16 cellular contexts compared by ENCODE assay signal in genomic region chr3:9893739-9894138, GRCh38. TPM values are rescaled to one million over a fixed set of nuclear protein-coding genes. Genes with fewer than 3 reads are reported as not detected.
DNase-seq lines count a peak whose midpoint lies in the region; ATAC-seq and TF ChIP-seq lines count a peak whose summit lies in the region.
"Had no signal": no experiment of that assay in that cellular context is flagged by ENCODE, and none has a peak within 500 bp of the region (broad histone marks: within the 10 kb centered on the region; RNA-seq: fewer than 3 reads in every experiment).

No MANE protein-coding gene starts in this region.

- H3K36me3 ChIP-seq in CD4-positive, CD25-positive, alpha-beta regulatory T cell (ENCODE audit: control insufficient read depth, insufficient read depth, low read length) = peaks cover 14% of the 10 kb centered on the region
- peaks cover 15% of the 10 kb centered on the region for H3K36me3 ChIP-seq in IMR-90 (ENCODE audit: control insufficient read depth, insufficient read depth, low read length)
- H3K36me3 ChIP-seq in gastrocnemius medialis = peaks cover 0 to 20% of the 10 kb centered on the region in 2 donors

- POLR2A ChIA-PET in IMR-90 (lab: Charles Lee; ENCODE audit: unreplicated experiment) = interaction anchor here (0.6 to 0.8 kb wide), 3 partner anchors 9 to 990 kb away, joined by 3 to 14 read pairs (median 3); no protein-coding TSS in a partner anchor

- H2BK5ac ChIP-seq in IMR-90 (ENCODE audit: low read depth, low read length, poor library complexity, severe bottlenecking) = no peak overlapping the region

- no CpG with 5 or more reads among the region's 1 CpG for WGBS in IMR-90 (ENCODE audit: extremely low coverage in 2 of 2, insufficient read length in 1 of 2), 2 experiments

- no TSS peak for BruUV-seq in IMR-90 (replicated peaks; lab: Mats Ljungman, UMichigan)

- no peak overlapping the region for H3K56ac ChIP-seq in IMR-90 (ENCODE audit: extremely low read depth, insufficient read depth, low read length)

- no peaks in the 10 kb centered on the region for H3K27me3 Mint-ChIP-seq in CD4-positive, CD25-positive, alpha-beta regulatory T cell
- H3K27me3 Mint-ChIP-seq in chondrocyte (ENCODE audit: low read depth) = no peaks in the 10 kb centered on the region

- CTCF ChIA-PET in IMR-90 (lab: Yijun Ruan, JAX) = no interaction called here

- H3K9me3 Mint-ChIP-seq in CD4-positive, CD25-positive, alpha-beta regulatory T cell = peaks cover 0 to 2% (median 0%) of the 10 kb centered on the region in 7 donors
- H3K9me3 Mint-ChIP-seq in chondrocyte (ENCODE audit: low read depth) = no peaks in the 10 kb centered on the region

- H3K79me1 ChIP-seq in IMR-90 (ENCODE audit: low read depth in 1 of 2, low read length in 2 of 2) = peaks cover 26 to 57% of the 10 kb centered on the region in 2 experiments

- H2BK120ac ChIP-seq in IMR-90 (ENCODE audit: low read depth, low read length) = 0 out of 2 replicates have a peak overlapping the region, but pooled peaks have one; percentile 7

- H3K14ac ChIP-seq in IMR-90 (replicated peaks; ENCODE audit: low read depth, low read length) = no peak overlapping the region

- H2AFZ ChIP-seq in IMR-90 (replicated peaks; ENCODE audit: low read length, poor library complexity) = no peak overlapping the region

- TF ChIP-seq CTCF in IMR-90 (conservative IDR thresholded peaks at IDR 0.05; ENCODE audit: low read depth, low read length) (no peak), chondrocyte (IDR thresholded peaks at IDR 0.05) (no peak), gastrocnemius medialis (IDR thresholded peaks at IDR 0.05 in 4 of 5, conservative IDR thresholded peaks at IDR 0.05 in 1 of 5) (no peak)

- no peak overlapping the region for H2BK20ac ChIP-seq in IMR-90 (ENCODE audit: low read depth, low read length)

- no peak for TF ChIP-seq RAD21 in IMR-90 (IDR thresholded peaks at IDR 0.05; ENCODE audit: low read length)

- peak overlapping the region in 3 of 4 donors; percentile 1 to 61 (median 48) for H3K4me3 Mint-ChIP-seq in CD4-positive, CD25-positive, alpha-beta regulatory T cell
- no peak overlapping the region for H3K4me3 Mint-ChIP-seq in chondrocyte (ENCODE audit: unreplicated experiment)

- H4K91ac ChIP-seq in IMR-90 (ENCODE audit: insufficient read depth, low read depth, low read length) = no peak overlapping the region

- no peak overlapping the region for H3K9ac ChIP-seq in IMR-90 (ENCODE audit: low read depth, low read length)

- no peak overlapping the region for H3K18ac ChIP-seq in IMR-90 (ENCODE audit: low read depth, low read length)

- H2AK5ac ChIP-seq in IMR-90 (ENCODE audit: low read depth, low read length) = no peak overlapping the region

- H2BK15ac ChIP-seq in IMR-90 (ENCODE audit: low read depth, low read length) = no peak overlapping the region

- no peaks in the 10 kb centered on the region for H3K9me3 ChIP-seq in CD4-positive, CD25-positive, alpha-beta regulatory T cell (ENCODE audit: control insufficient read depth in 2 of 2, low read length in 2 of 2)
- H3K9me3 ChIP-seq in IMR-90 (ENCODE audit: control insufficient read depth, insufficient read depth, low read length) = no peaks in the 10 kb centered on the region
- H3K9me3 ChIP-seq in gastrocnemius medialis = no peaks in the 10 kb centered on the region

- peaks cover 25% of the 10 kb centered on the region for H3K4me1 ChIP-seq in CD4-positive, CD25-positive, alpha-beta regulatory T cell (ENCODE audit: control insufficient read depth, insufficient read depth, low read length, poor library complexity, severe bottlenecking)
- H3K4me1 ChIP-seq in IMR-90 (ENCODE audit: control insufficient read depth, insufficient read depth, low read length) (peaks cover 2% of the 10 kb centered on the region; the same call in 1 of the 2 replicates), gastrocnemius medialis (peaks cover 11% of the 10 kb centered on the region in 2 donors)

- in situ Hi-C loops in IMR-90 (cut with MboI; ENCODE audit: low sequenced_read_pairs) = no loop called here
- in situ Hi-C loops in gastrocnemius medialis (cut with MboI; ENCODE audit: low sequenced_read_pairs in 4 of 4) = no loop called here

- no peak overlapping the region for H3K4me3 ChIP-seq in CD4-positive, CD25-positive, alpha-beta regulatory T cell (ENCODE audit: low read depth, low read length)
- H3K4me3 ChIP-seq in IMR-90 (ENCODE audit: insufficient read depth, low read depth, low read length) (no peak overlapping the region), gastrocnemius medialis (no peak overlapping the region)

- H4K5ac ChIP-seq in IMR-90 (ENCODE audit: low read depth, low read length) = no peak overlapping the region

- peaks cover 29% of the 10 kb centered on the region for H3K36me3 Mint-ChIP-seq in CD4-positive, CD25-positive, alpha-beta regulatory T cell
- H3K36me3 Mint-ChIP-seq in chondrocyte (ENCODE audit: low read depth) = peaks cover 11% of the 10 kb centered on the region

- peaks cover 2% of the 10 kb centered on the region; the same call in 1 of the 2 replicates for H4K20me1 ChIP-seq in IMR-90 (ENCODE audit: insufficient read depth, low read length)

- DNase-seq in CD4-positive, CD25-positive, alpha-beta regulatory T cell = no peak
- no peak for DNase-seq in IMR-90
- no peak for DNase-seq in chondrocyte (ENCODE audit: low spot score)
- no peak for DNase-seq in gastrocnemius medialis
- no peak for DNase-seq in NCI-H82 (lab: John Stamatoyannopoulos, UW)
- no peak for DNase-seq in kidney glomerular epithelial cell (lab: John Stamatoyannopoulos, UW)
- no peak for DNase-seq in erythroblast (lab: John Stamatoyannopoulos, UW)
- DNase-seq: activated CD4-positive, alpha-beta T cell treated with anti-CD3 and anti-CD28 coated beads, Interleukin-2, amount 50 U/mL, for 48 hours; amygdala; GF-D8; NCI-H1417 treated with DMSO at 0.1 percent for 48 hours; NCI-H510A treated with DMSO at 0.1 percent for 48 hours; RPMI8226; stimulated activated CD4-positive, alpha-beta T cell treated with anti-CD3 and anti-CD28 coated beads, Interleukin-2, amount 100 ng/mL, for 48 hours; T-helper 9 cell had no signal

- no peak overlapping the region for H3K4ac ChIP-seq in IMR-90 (ENCODE audit: low read depth, low read length)

- no peak overlapping the region for H4K8ac ChIP-seq in IMR-90 (ENCODE audit: low read depth in 2 of 2, low read length in 2 of 2)

- H3K27ac ChIP-seq in CD4-positive, CD25-positive, alpha-beta regulatory T cell (ENCODE audit: insufficient read depth, low read length, poor library complexity, severe bottlenecking) = peak overlapping the region; percentile 35
- H3K27ac ChIP-seq in IMR-90 (ENCODE audit: insufficient read depth, low read length) (no peak overlapping the region), gastrocnemius medialis (peak overlapping the region; percentile 2 to 72 (median 40))

- no peak overlapping the region for H3K23ac ChIP-seq in IMR-90 (ENCODE audit: low read depth, low read length)

- H3K27ac Mint-ChIP-seq in CD4-positive, CD25-positive, alpha-beta regulatory T cell = peak overlapping the region in 1 of 3 donors; percentile 84
- peak overlapping the region; percentile 75 for H3K27ac Mint-ChIP-seq in chondrocyte (ENCODE audit: unreplicated experiment)

- no peak overlapping the region for H2AK9ac ChIP-seq in IMR-90 (replicated peaks; ENCODE audit: low read depth, low read length, poor library complexity)

- ATAC-seq in CD4-positive, CD25-positive, alpha-beta regulatory T cell (ENCODE audit: low read depth in 2 of 2) = no peak
- ATAC-seq in IMR-90 (ENCODE audit: low read depth) (no peak), gastrocnemius medialis (no peak)

- intact Hi-C loops in IMR-90 (cut with micrococcal nuclease) = no loop called here
- intact Hi-C loops in gastrocnemius medialis (cut with DNase I; ENCODE audit: low total_unique reads) = no loop called here

- dilution Hi-C loops in IMR-90 (cut with HindIII; ENCODE audit: low sequenced_read_pairs, unreplicated experiment) = no loop called here

- TF ChIP-seq POLR2A in IMR-90 (IDR thresholded peaks at IDR 0.05; ENCODE audit: low read depth, low read length) (no peak), gastrocnemius medialis (IDR thresholded peaks at IDR 0.05) (no peak), erythroblast (IDR thresholded peaks at IDR 0.05; ENCODE audit: low read length) (no peak)

- H3K4me2 ChIP-seq in IMR-90 (ENCODE audit: low read depth, low read length) = no peak overlapping the region

- H3K4me1 Mint-ChIP-seq in CD4-positive, CD25-positive, alpha-beta regulatory T cell = peaks cover 25 to 70% (median 50%) of the 10 kb centered on the region in 4 donors
- H3K4me1 Mint-ChIP-seq in chondrocyte (ENCODE audit: low read depth) = peaks cover 59% of the 10 kb centered on the region

- H3K27me3 ChIP-seq in CD4-positive, CD25-positive, alpha-beta regulatory T cell (ENCODE audit: control insufficient read depth, insufficient read depth, low read length) = no peaks in the 10 kb centered on the region
- no peaks in the 10 kb centered on the region for H3K27me3 ChIP-seq in IMR-90 (ENCODE audit: control insufficient read depth, insufficient read depth, low read length)
- no peaks in the 10 kb centered on the region for H3K27me3 ChIP-seq in gastrocnemius medialis

- H3K9me1 ChIP-seq in IMR-90 (ENCODE audit: insufficient read depth, low read length) = peaks cover 13% of the 10 kb centered on the region

RNA-seq across cellular contexts. Expression of gene JAGN1, which starts 3.3 kb away (rescaled TPM):
- total RNA-seq in CD4-positive, CD25-positive, alpha-beta regulatory T cell = 17.7 TPM
- 10 to 100 TPM; 52.6 to 70.8 (median 58.3) TPM for polyA plus RNA-seq in CD4-positive, CD25-positive, alpha-beta regulatory T cell
- total RNA-seq in IMR-90 (2012; rRNA removed) = 39.3 and 40.5 TPM in 2 replicates
- polyA plus RNA-seq in IMR-90 (2012; rRNA removed) = 30.3 and 32.7 TPM in 2 replicates
- 17.6 and 44.6 TPM in 2 replicates for polyA plus RNA-seq in IMR-90 (2012; cell fraction: cytosol; rRNA removed)
- 8.8 and 13.0 TPM in 2 replicates for polyA plus RNA-seq in IMR-90 (2012; cell fraction: nucleus; rRNA removed; ENCODE audit: low replicate concordance)
- total RNA-seq in chondrocyte = 20.3 to 25.1 TPM (median 24.5 TPM) in 3 replicates
- total RNA-seq in gastrocnemius medialis = 10 to 100 TPM; 42.8 to 96.4 (median 67.0) TPM

RNA-seq across cellular contexts. Expression of gene IL17RE, which starts 8.9 kb away (rescaled TPM):
- 4.3 TPM for total RNA-seq in CD4-positive, CD25-positive, alpha-beta regulatory T cell
- under 1 TPM in 3 of 4 donors, not detected in 1; 0.31 to 0.33 (median 0.32) TPM for polyA plus RNA-seq in CD4-positive, CD25-positive, alpha-beta regulatory T cell
- total RNA-seq in IMR-90 (2012; rRNA removed) (0.90 and 1.1 TPM in 2 replicates), chondrocyte (0.42 to 1.6 TPM (median 0.92 TPM) in 3 replicates), gastrocnemius medialis (1 to 10 TPM in 1 of 4 donors, under 1 TPM in 2, not detected in 1; 0.20 to 1.5 (median 0.64) TPM)
- polyA plus RNA-seq in IMR-90 (2012; rRNA removed) = 7.2 and 8.6 TPM in 2 replicates
- polyA plus RNA-seq in IMR-90 (2012; cell fraction: cytosol; rRNA removed) = 2.9 and 4.4 TPM in 2 replicates
- polyA plus RNA-seq in IMR-90 (2012; cell fraction: nucleus; rRNA removed; ENCODE audit: low replicate concordance) = 14.6 and 32.4 TPM in 2 replicates

RNA-seq across cellular contexts. Expression of gene CIDEC, which starts 13.7 kb away (rescaled TPM):
- total RNA-seq in CD4-positive, CD25-positive, alpha-beta regulatory T cell = not detected
- not detected for polyA plus RNA-seq in CD4-positive, CD25-positive, alpha-beta regulatory T cell
- total RNA-seq in IMR-90 (2012; rRNA removed) (not detected in 2 replicates), chondrocyte (not detected in 3 replicates), gastrocnemius medialis (10 to 100 TPM in 1 of 4 donors, 1 to 10 TPM in 3; 1.4 to 13.4 (median 3.5) TPM)
- polyA plus RNA-seq in IMR-90 (2012; rRNA removed) = 0.09 TPM in 1 of 2 replicates, not detected in the other
- 0.07 and 0.11 TPM in 2 replicates for polyA plus RNA-seq in IMR-90 (2012; cell fraction: cytosol; rRNA removed)
- polyA plus RNA-seq in IMR-90 (2012; cell fraction: nucleus; rRNA removed; ENCODE audit: low replicate concordance) = not detected in 2 replicates
- total RNA-seq: dermis blood vessel endothelial cell had no signal

RNA-seq across cellular contexts. Expression of gene IL17RC, which starts 23.2 kb away (rescaled TPM):
- 1.1 TPM for total RNA-seq in CD4-positive, CD25-positive, alpha-beta regulatory T cell
- 1 to 10 TPM; 5.6 to 9.5 (median 7.5) TPM for polyA plus RNA-seq in CD4-positive, CD25-positive, alpha-beta regulatory T cell
- total RNA-seq in IMR-90 (2012; rRNA removed) (18.9 and 20.8 TPM in 2 replicates), chondrocyte (20.8 to 26.4 TPM (median 21.3 TPM) in 3 replicates), gastrocnemius medialis (10 to 100 TPM; 14.8 to 67.3 (median 47.2) TPM)
- polyA plus RNA-seq in IMR-90 (2012; rRNA removed) = 28.3 and 29.9 TPM in 2 replicates
- 30.0 and 33.9 TPM in 2 replicates for polyA plus RNA-seq in IMR-90 (2012; cell fraction: cytosol; rRNA removed)
- 64.3 and 129 TPM in 2 replicates for polyA plus RNA-seq in IMR-90 (2012; cell fraction: nucleus; rRNA removed; ENCODE audit: low replicate concordance)

RNA-seq across cellular contexts. Expression of gene CRELD1, which starts 39.9 kb away (rescaled TPM):
- 24.6 TPM for total RNA-seq in CD4-positive, CD25-positive, alpha-beta regulatory T cell
- 10 to 100 TPM; 20.5 to 26.5 (median 23.9) TPM for polyA plus RNA-seq in CD4-positive, CD25-positive, alpha-beta regulatory T cell
- 8.6 and 9.4 TPM in 2 replicates for total RNA-seq in IMR-90 (2012; rRNA removed)
- 25.2 and 25.7 TPM in 2 replicates for polyA plus RNA-seq in IMR-90 (2012; rRNA removed)
- 23.1 and 33.9 TPM in 2 replicates for polyA plus RNA-seq in IMR-90 (2012; cell fraction: cytosol; rRNA removed)
- polyA plus RNA-seq in IMR-90 (2012; cell fraction: nucleus; rRNA removed; ENCODE audit: low replicate concordance) = 45.2 and 54.3 TPM in 2 replicates
- 26.5 to 29.9 TPM (median 28.2 TPM) in 3 replicates for total RNA-seq in chondrocyte
- total RNA-seq in gastrocnemius medialis = 10 to 100 TPM; 31.6 to 42.3 (median 37.1) TPM
